Comparison of ENCODE assay signal across 8 cellular contexts in the genomic region with DNA sequence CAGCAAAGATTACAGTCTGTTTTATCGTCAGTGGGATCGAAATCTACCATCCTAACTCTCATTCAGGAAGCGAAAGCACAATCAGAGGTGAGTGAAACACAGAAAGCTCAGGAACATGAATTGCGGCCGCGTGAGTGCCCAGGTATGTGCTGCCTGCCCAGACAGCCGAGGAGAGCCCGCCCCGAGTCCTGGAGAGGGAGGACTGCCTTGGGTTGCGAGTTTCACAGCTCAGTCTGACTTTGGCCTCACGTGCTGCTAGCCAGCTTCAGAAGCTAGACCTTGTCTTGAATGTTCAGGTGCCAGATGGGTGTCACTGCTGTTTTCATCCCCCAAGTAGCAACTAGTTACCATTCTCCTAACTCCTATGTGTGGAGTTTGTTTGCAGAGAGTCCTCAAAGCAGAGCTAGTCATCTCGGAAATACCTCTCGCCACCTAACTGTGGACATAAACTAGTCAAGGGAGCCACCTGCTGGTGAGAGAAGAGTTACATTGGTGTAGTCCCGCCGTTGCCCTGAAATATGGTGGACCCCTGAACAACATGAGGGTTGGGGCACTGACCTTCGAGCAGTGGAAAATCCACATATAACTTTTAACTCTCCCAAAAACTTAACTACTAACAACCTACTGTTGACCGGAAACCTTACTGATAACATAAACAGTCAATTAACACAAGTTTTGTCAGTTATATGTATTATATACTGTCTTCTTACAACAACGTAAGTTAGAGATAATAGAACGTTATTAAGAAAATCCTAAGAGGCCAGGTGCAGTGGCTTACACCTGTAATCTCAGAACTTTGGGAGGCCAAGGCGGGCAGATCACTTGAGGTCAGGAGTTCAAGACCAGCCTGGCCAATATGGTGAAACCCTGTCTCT.
A peak's percentile ranks its signal among the peaks of the same experiment; 100 is the strongest.
DNase-seq lines count a peak whose midpoint lies in the region; ATAC-seq lines count a peak whose summit lies in the region.

No MANE protein-coding gene starts in this region.

- H3K27me3 Mint-ChIP-seq in activated CD4-positive, alpha-beta T cell treated with anti-CD3 and anti-CD28 coated beads, Interleukin-2, amount 10 ng/mL, durations not matched to agents 24 days and 14 days, result no peaks in the 10 kb centered on the region

- intact Hi-C loops in activated CD4-positive, alpha-beta T cell treated with anti-CD3 and anti-CD28 coated beads, Interleukin-2, amount 10 ng/mL, durations not matched to agents 24 days and 14 days (cut with micrococcal nuclease), result loop anchor here (2.0 to 5.0 kb wide), 2 partner anchors 266 to 512 kb away; no protein-coding TSS in a partner anchor

- no peak overlapping the region for H3K27ac Mint-ChIP-seq in activated CD4-positive, alpha-beta T cell treated with anti-CD3 and anti-CD28 coated beads, Interleukin-2, amount 10 ng/mL, durations not matched to agents 24 days and 14 days

- DNase-seq in COLO829 (ENCODE audit: low spot score) (peak; percentile 60), NCI-H526 (lab: John Stamatoyannopoulos, UW) (peak; percentile 51 to 79), dermis microvascular lymphatic vessel endothelial cell (ENCODE audit: low read depth in 2 of 2) (peak; percentile 62 to 83), lung microvascular endothelial cell (ENCODE audit: low read depth in 2 of 2) (peak; percentile 82 to 83)
- DNase-seq in activated CD4-positive, alpha-beta T cell treated with anti-CD3 and anti-CD28 coated beads, Interleukin-2, amount 10 ng/mL, durations not matched to agents 24 days and 14 days, result peak; percentile 89
- DNase-seq in stimulated activated CD8-positive, alpha-beta memory T cell treated with anti-CD3 and anti-CD28 coated beads, Interleukin-2, amount 100 ng/mL, for 1 hour (ENCODE audit: low read depth in 2 of 2), result peak; percentile 21 to 34

- peak; percentile 86 for ATAC-seq in GM19467 (IDR thresholded peaks at IDR 0.05; ENCODE audit: unreplicated experiment)
- ATAC-seq in HG03565 (IDR thresholded peaks at IDR 0.05; ENCODE audit: unreplicated experiment), result peak; percentile 94

- no peaks in the 10 kb centered on the region for H3K9me3 Mint-ChIP-seq in activated CD4-positive, alpha-beta T cell treated with anti-CD3 and anti-CD28 coated beads, Interleukin-2, amount 10 ng/mL, durations not matched to agents 24 days and 14 days

- no peak overlapping the region for H3K4me3 Mint-ChIP-seq in activated CD4-positive, alpha-beta T cell treated with anti-CD3 and anti-CD28 coated beads, Interleukin-2, amount 10 ng/mL, durations not matched to agents 24 days and 14 days

- peaks cover 3% of the 10 kb centered on the region for H3K36me3 Mint-ChIP-seq in activated CD4-positive, alpha-beta T cell treated with anti-CD3 and anti-CD28 coated beads, Interleukin-2, amount 10 ng/mL, durations not matched to agents 24 days and 14 days (ENCODE audit: low read depth)

- H3K4me1 Mint-ChIP-seq in activated CD4-positive, alpha-beta T cell treated with anti-CD3 and anti-CD28 coated beads, Interleukin-2, amount 10 ng/mL, durations not matched to agents 24 days and 14 days, result peaks cover 3% of the 10 kb centered on the region

Comparison
In these comparisons a context has a peak if more than half of its experiments do, and no peak if none do; other contexts are left out.
1. Peak in every context shown above with its lines: DNase-seq and ATAC-seq.
2. DNase-seq: peak in every context shown above with its lines; median percentile 89 in activated CD4-positive, alpha-beta T cell treated with anti-CD3 and anti-CD28 coated beads, Interleukin-2, amount 10 ng/mL, durations not matched to agents 24 days and 14 days; 82 in lung microvascular endothelial cell; 72 in dermis microvascular lymphatic vessel endothelial cell; 65 in NCI-H526; 60 in COLO829; 28 in stimulated activated CD8-positive, alpha-beta memory T cell treated with anti-CD3 and anti-CD28 coated beads, Interleukin-2, amount 100 ng/mL, for 1 hour.